16 cellular contexts compared by ENCODE assay signal in genomic region chr12:14921218-14921617, GRCh38. TPM values are rescaled to one million over a fixed set of nuclear protein-coding genes. Genes with fewer than 3 reads are reported as not detected.
A peak's percentile ranks its signal among the peaks of the same experiment; 100 is the strongest.
DNase-seq lines count a peak whose midpoint lies in the region; ATAC-seq, FAIRE-seq and TF ChIP-seq lines count a peak whose summit lies in the region.
"Had no signal": no experiment of that assay in that cellular context is flagged by ENCODE, and none has a peak within 500 bp of the region (broad histone marks: within the 10 kb centered on the region; RNA-seq: fewer than 3 reads in every experiment).

No MANE protein-coding gene starts in this region.

- H3K9me3 Mint-ChIP-seq in IgD-negative memory B cell (peaks cover 0 to 2% (median 0%) of the 10 kb centered on the region in 3 donors), naive B cell (peaks cover 0 to 3% (median 0%) of the 10 kb centered on the region in 7 donors)
- H3K9me3 Mint-ChIP-seq: mesothelial cell of epicardium had no signal

- H3K27ac Mint-ChIP-seq in IgD-negative memory B cell (peak overlapping the region in 1 of 3 donors; percentile 18), naive B cell (peak overlapping the region; percentile 5 to 73 (median 53))
- H3K27ac Mint-ChIP-seq: mesothelial cell of epicardium had no signal

- H3K4me1 Mint-ChIP-seq in IgD-negative memory B cell (peaks cover 3 to 15% (median 10%) of the 10 kb centered on the region in 3 donors), naive B cell (peaks cover 12 to 19% (median 13%) of the 10 kb centered on the region in 3 donors)

- H3K4me3 Mint-ChIP-seq in IgD-negative memory B cell (peak overlapping the region in 3 of 4 donors; percentile 1 to 65 (median 19)), naive B cell (peak overlapping the region in 3 of 8 donors; percentile 0 to 69 (median 46))
- H3K4me3 Mint-ChIP-seq: mesothelial cell of epicardium had no signal

- peak; percentile 63 for ATAC-seq in GM21576 (IDR thresholded peaks at IDR 0.05; ENCODE audit: unreplicated experiment)
- peak; percentile 62 to 74 for ATAC-seq in naive B cell (ENCODE audit: low read depth in 2 of 2)
- ATAC-seq in body of pancreas = no peak
- ATAC-seq: pancreas had no signal

- TF ChIP-seq CTCF in D721Med (IDR thresholded peaks at IDR 0.05; ENCODE audit: insufficient read depth, missing control alignments) = no peak
- TF ChIP-seq CTCF in body of pancreas (IDR thresholded peaks at IDR 0.05) = no peak

- no peak overlapping the region for H3K4me3 ChIP-seq in body of pancreas
- H3K4me3 ChIP-seq: pancreas, spleen, suprapubic skin had no signal

- no peak for FAIRE-seq in D721Med (lab: Jason Lieb, UNC)
- FAIRE-seq: bronchial epithelial cell, pancreas had no signal

- peaks cover 0 to 10% of the 10 kb centered on the region in 2 donors for H3K36me3 ChIP-seq in body of pancreas (replicated peaks in 1 of 2; ENCODE audit: insufficient read depth in 1 of 2, low read depth in 2 of 2)
- H3K36me3 ChIP-seq: suprapubic skin had no signal

- intact Hi-C loops in body of pancreas (cut with DNase I) = no loop called here

- H3K9me3 ChIP-seq in body of pancreas = no peaks in the 10 kb centered on the region
- H3K9me3 ChIP-seq: pancreas, suprapubic skin had no signal

- 85 to 94% methylated on average over 2 of the region's 2 CpGs for WGBS in body of pancreas, 2 donors

- peaks cover 9% of the 10 kb centered on the region for H3K4me1 ChIP-seq in body of pancreas
- H3K4me1 ChIP-seq: pancreas, suprapubic skin had no signal

- H3K27me3 Mint-ChIP-seq in IgD-negative memory B cell (no peaks in the 10 kb centered on the region), naive B cell (no peaks in the 10 kb centered on the region)

- H3K27me3 ChIP-seq in body of pancreas = no peaks in the 10 kb centered on the region
- H3K27me3 ChIP-seq: pancreas, spleen, suprapubic skin had no signal

- no peak overlapping the region for H3K27ac ChIP-seq in body of pancreas
- H3K27ac ChIP-seq: 22Rv1, pancreas, suprapubic skin had no signal

- no peak for TF ChIP-seq POLR2A in body of pancreas (IDR thresholded peaks at IDR 0.05)

- peak; percentile 12 for DNase-seq in NCI-H82 (lab: John Stamatoyannopoulos, UW)
- no peak for DNase-seq in NCI-H82 treated with DMSO at 0.1 percent for 48 hours (lab: John Stamatoyannopoulos, UW; ENCODE audit: unreplicated experiment)
- DNase-seq in naive B cell = no peak
- no peak for DNase-seq in D721Med (ENCODE audit: insufficient read length, low spot score)
- DNase-seq in body of pancreas = no peak
- DNase-seq in RKO (ENCODE audit: low spot score) = no peak
- DNase-seq: foreskin fibroblast, GOT3, pancreas, spleen had no signal

- H3K36me3 Mint-ChIP-seq in IgD-negative memory B cell (peaks cover 14% of the 10 kb centered on the region), naive B cell (peaks cover 28 to 34% of the 10 kb centered on the region in 2 donors)

RNA-seq across cellular contexts. Expression of gene ERP27, which starts 17.1 kb away (rescaled TPM):
- 1.9 TPM for polyA plus RNA-seq in IgD-negative memory B cell
- 1 to 10 TPM; 2.4 to 4.8 (median 2.7) TPM for polyA plus RNA-seq in naive B cell (ENCODE audit: low read depth in 6 of 6)
- 100 to 1,000 TPM in 1 of 2 donors, 10 to 100 TPM in 1; 79.1 to 131 TPM for total RNA-seq in body of pancreas
- total RNA-seq: bronchial epithelial cell had no signal

RNA-seq across cellular contexts. Expression of gene MGP, which starts 35.6 kb away (rescaled TPM):
- polyA plus RNA-seq in IgD-negative memory B cell (not detected), naive B cell (ENCODE audit: low read depth in 6 of 6) (1 to 10 TPM in 1 of 6 donors, under 1 TPM in 2, not detected in 3; 0.29 to 1.4 (median 0.57) TPM)
- total RNA-seq in body of pancreas = 100 to 1,000 TPM; 162 to 228 TPM

RNA-seq across cellular contexts. Expression of gene ARHGDIB, which starts 40.2 kb away (rescaled TPM):
- polyA plus RNA-seq in IgD-negative memory B cell (2,289 TPM), naive B cell (ENCODE audit: low read depth in 6 of 6) (1,000 to 10,000 TPM; 2,706 to 4,844 (median 2,864) TPM)
- total RNA-seq in body of pancreas = 10 to 100 TPM; 19.8 to 36.6 TPM

RNA-seq across cellular contexts. Expression of gene PDE6H, which starts 51.6 kb away (rescaled TPM):
- not detected for polyA plus RNA-seq in IgD-negative memory B cell
- polyA plus RNA-seq in naive B cell (ENCODE audit: low read depth in 6 of 6) = not detected
- total RNA-seq in body of pancreas = not detected
- total RNA-seq: bronchial epithelial cell, mesothelial cell of epicardium, pancreas, suprapubic skin had no signal
- polyA plus RNA-seq: pancreas, spleen had no signal
